8 cellular contexts compared by ENCODE assay signal in the genomic region with DNA sequence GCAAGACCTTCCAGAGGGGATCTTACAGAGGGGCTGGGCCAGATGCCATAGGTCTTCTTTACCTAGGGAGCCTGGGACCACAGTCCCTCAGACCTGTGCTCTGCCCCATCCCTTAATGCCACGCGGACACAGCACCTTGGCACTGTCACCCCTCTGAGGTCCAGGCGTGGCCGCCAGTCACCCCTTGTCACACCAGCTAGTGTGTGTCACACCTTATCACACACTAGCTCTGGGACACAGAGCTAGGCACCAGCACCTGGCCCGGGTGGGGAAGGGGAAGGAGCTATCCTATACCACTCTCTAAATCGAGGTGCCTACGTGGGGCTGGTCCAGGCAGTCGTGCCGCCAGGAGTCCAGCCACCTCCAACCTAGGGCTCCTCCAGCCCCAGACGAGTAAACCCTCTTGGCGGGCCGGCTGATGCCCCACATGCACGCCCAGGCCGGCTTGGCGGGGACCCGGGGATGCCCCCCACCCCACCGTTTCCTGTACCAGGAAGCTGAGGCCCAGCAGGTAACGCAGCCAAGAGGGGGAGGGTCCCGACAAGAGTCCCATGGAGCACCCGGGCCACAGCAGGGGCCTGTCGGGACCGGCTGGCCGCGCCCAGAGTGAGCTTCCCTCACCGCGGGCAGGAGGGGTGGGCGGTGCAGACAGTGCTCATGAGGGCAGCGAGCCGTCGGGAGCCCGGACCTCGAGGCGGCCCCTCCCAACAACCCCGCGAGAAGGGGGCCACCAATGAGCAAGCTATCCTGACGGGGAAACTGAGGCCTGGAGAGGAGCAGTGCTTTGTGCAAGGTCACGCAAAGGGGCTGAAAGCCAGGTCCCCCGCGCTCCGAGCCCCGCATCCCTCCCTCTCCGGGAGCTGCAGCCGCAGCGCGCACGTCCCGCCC. TPM values are rescaled to one million over a fixed set of nuclear protein-coding genes. Genes with fewer than 3 reads are reported as not detected.
DNase-seq lines count a peak whose midpoint lies in the region; ATAC-seq and TF ChIP-seq lines count a peak whose summit lies in the region.

No MANE protein-coding gene starts in this region.

- TF ChIP-seq RAD21 in HCT116 (IDR thresholded peaks at IDR 0.05; ENCODE audit: low read depth), result no peak

- H3K36me3 ChIP-seq in CD8-positive, alpha-beta T cell (ENCODE audit: insufficient read depth, low read length), result no peaks in the 10 kb centered on the region
- no peaks in the 10 kb centered on the region for H3K36me3 ChIP-seq in HCT116 (ENCODE audit: control insufficient read depth in 1 of 2, insufficient read depth in 2 of 2, low read length in 2 of 2)

- POLR2A ChIA-PET in CD8-positive, alpha-beta T cell (lab: Charles Lee), result interaction anchor here (0.9 to 3.1 kb wide), 6 partner anchors 10 to 86 kb away, joined by 3 to 26 read pairs (median 4); partner anchors contain the start of genes TBC1D2 and TRIM14
- POLR2A ChIA-PET in HCT116 (lab: Charles Lee) (no interaction called here), GM10248 (lab: Yijun Ruan, JAX) (no interaction called here)

- peaks cover 4% of the 10 kb centered on the region for H3K36me3 Mint-ChIP-seq in CD8-positive, alpha-beta T cell

- peak overlapping the region; percentile 42 for H3K27ac ChIP-seq in CD8-positive, alpha-beta T cell (ENCODE audit: low read depth, low read length)
- peak overlapping the region; percentile 47; the same call in 1 of the 2 replicates for H3K27ac ChIP-seq in HCT116 (ENCODE audit: low read depth, low read length)

- CTCF ChIA-PET in CD8-positive, alpha-beta T cell (lab: Charles Lee), result interaction anchor here (0.8 to 2.8 kb wide), 6 partner anchors 10 to 268 kb away, joined by 3 to 16 read pairs (median 4); no protein-coding TSS in a partner anchor
- CTCF ChIA-PET in HCT116 (lab: Charles Lee) (no interaction called here), GM10248 (lab: Yijun Ruan, JAX) (interaction anchor here (1.0 to 2.0 kb wide), 6 partner anchors 10 to 134 kb away, joined by 3 to 5 read pairs (median 4); no protein-coding TSS in a partner anchor)

- no peaks in the 10 kb centered on the region for H3K27me3 Mint-ChIP-seq in CD8-positive, alpha-beta T cell (ENCODE audit: low read depth)

- peak overlapping the region; percentile 80 for H3K4me3 ChIP-seq in CD8-positive, alpha-beta T cell (ENCODE audit: low read depth, low read length)
- peak overlapping the region; percentile 62 to 77 for H3K4me3 ChIP-seq in HCT116 (replicated peaks in 1 of 2; ENCODE audit: low read depth in 1 of 2, low read length in 2 of 2)
- peak overlapping the region; percentile 60 to 69 for H3K4me3 ChIP-seq in cardiac fibroblast (replicated peaks in 1 of 2; ENCODE audit: low read depth in 2 of 2, low read length in 2 of 2)

- no peak for TF ChIP-seq POLR2A in HCT116 (IDR thresholded peaks at IDR 0.05; ENCODE audit: borderline replicate concordance, extremely low read depth, insufficient read depth, insufficient read length)

- peak overlapping the region; percentile 73 for H3K9ac ChIP-seq in HCT116 (ENCODE audit: low read length)

- H3K4me1 ChIP-seq in CD8-positive, alpha-beta T cell (ENCODE audit: insufficient read depth, low read length), result peaks cover 32% of the 10 kb centered on the region
- H3K4me1 ChIP-seq in HCT116 (ENCODE audit: control insufficient read depth in 1 of 2, insufficient read depth in 2 of 2, low read length in 2 of 2), result peaks cover 0 to 20% of the 10 kb centered on the region in 2 experiments; a peak in 2 of 4 replicates

- H3K9me3 ChIP-seq in CD8-positive, alpha-beta T cell (ENCODE audit: low read length), result no peaks in the 10 kb centered on the region
- H3K9me3 ChIP-seq in HCT116 (ENCODE audit: control insufficient read depth in 1 of 2, insufficient read depth in 1 of 2, low read depth in 1 of 2, low read length in 2 of 2), result no peaks in the 10 kb centered on the region

- peak overlapping the region; percentile 81 for H3K4me3 Mint-ChIP-seq in CD8-positive, alpha-beta T cell

- no peaks in the 10 kb centered on the region for H3K9me2 ChIP-seq in HCT116 (ENCODE audit: insufficient read depth)

- H3K27ac Mint-ChIP-seq in CD8-positive, alpha-beta T cell, result peak overlapping the region; percentile 62

- H3K4me1 Mint-ChIP-seq in CD8-positive, alpha-beta T cell (ENCODE audit: low read depth), result peaks cover 45% of the 10 kb centered on the region

- intact Hi-C loops in CD8-positive, alpha-beta T cell (cut with DNase I, micrococcal nuclease), result loop anchor here (1.0 to 10.0 kb wide), 6 partner anchors 63 to 603 kb away; partner anchors contain the start of genes TRIM14 (in 2 of the 2), ANKS6 (in 1 of the 2), NANS (in 1 of the 2) and TBC1D2 (in 1 of the 2)
- intact Hi-C loops in HCT116 (cut with micrococcal nuclease), result loop anchor here (2.0 kb wide), 1 partner anchor 73 kb away; the partner anchor contains the start of gene TRIM14

- H3K27me3 ChIP-seq in CD8-positive, alpha-beta T cell (ENCODE audit: insufficient read depth, low read length), result no peaks in the 10 kb centered on the region
- no peaks in the 10 kb centered on the region for H3K27me3 ChIP-seq in HCT116 (ENCODE audit: insufficient read depth, low read length)

- DNase-seq in CD8-positive, alpha-beta T cell, result peak in 5 of 7 experiments; percentile 35 to 71 (median 39)
- DNase-seq in HCT116 (ENCODE audit: low read depth, low spot score) (no peak), cardiac fibroblast (ENCODE audit: low read depth in 2 of 2) (no peak), left lobe of liver (ENCODE audit: low spot score) (peak; percentile 62), GM10248 (ENCODE audit: extremely low spot score) (no peak), medulla oblongata (ENCODE audit: extremely low spot score) (no peak)
- peak; percentile 14 for DNase-seq in stimulated activated CD8-positive, alpha-beta memory T cell treated with anti-CD3 and anti-CD28 coated beads, Interleukin-4, amount 100 ng/mL, for 24 hours (ENCODE audit: low read depth)

- peak; percentile 27 for ATAC-seq in CD8-positive, alpha-beta T cell
- ATAC-seq in HCT116 (peak; percentile 48), SK-N-SH treated with all-trans-retinoic acid at 6 μM for 48 hours (peak; percentile 14; the same call in 1 of the 3 replicates), left lobe of liver (peak; percentile 23)

- TF ChIP-seq CTCF in CD8-positive, alpha-beta T cell (IDR thresholded peaks at IDR 0.05), result no peak
- TF ChIP-seq CTCF in HCT116 (IDR thresholded peaks at IDR 0.05 in 2 of 3, conservative IDR thresholded peaks at IDR 0.05 in 1 of 3; ENCODE audit: borderline replicate concordance in 1 of 3, insufficient read depth in 1 of 3, low read depth in 2 of 3, low read length in 2 of 3) (no peak), cardiac fibroblast (IDR thresholded peaks at IDR 0.05; ENCODE audit: low read depth, low read length) (no peak), GM10248 (IDR thresholded peaks at IDR 0.05; ENCODE audit: control extremely low read depth, extremely low read depth, low read depth, missing control alignments) (no peak)

- H2AFZ ChIP-seq in HCT116 (ENCODE audit: low read depth, low read length, poor library complexity, severe bottlenecking), result no peak overlapping the region

- H3K79me2 ChIP-seq in HCT116 (ENCODE audit: insufficient read depth, low read length), result no peaks in the 10 kb centered on the region

- H3K9me3 Mint-ChIP-seq in CD8-positive, alpha-beta T cell, result no peaks in the 10 kb centered on the region

- RAD21 ChIA-PET in HCT116 (lab: Charles Lee; ENCODE audit: low non-redundant PET in 1 of 2, low total read pairs in 2 of 2, uncharacterized antibody in 2 of 2, unreplicated experiment in 2 of 2), result no interaction called here

- H3K4me2 ChIP-seq in HCT116 (ENCODE audit: low read length), result peak overlapping the region; percentile 98

- no TSS peak for BruUV-seq in HCT116 (replicated peaks; lab: Mats Ljungman, UMichigan)

- no peaks in the 10 kb centered on the region for H4K20me1 ChIP-seq in HCT116 (ENCODE audit: insufficient read depth)

TF ChIP-seq in HCT116, 20 proteins besides CTCF, POLR2A, EP300 and RAD21:
- no peak for TF ChIP-seq CBX3 (IDR thresholded peaks at IDR 0.05; ENCODE audit: low read depth)
- TF ChIP-seq, protein P1, sequence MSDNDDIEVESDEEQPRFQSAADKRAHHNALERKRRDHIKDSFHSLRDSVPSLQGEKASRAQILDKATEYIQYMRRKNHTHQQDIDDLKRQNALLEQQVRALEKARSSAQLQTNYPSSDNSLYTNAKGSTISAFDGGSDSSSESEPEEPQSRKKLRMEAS (IDR thresholded peaks at IDR 0.05), result 0 out of 2 replicates have a peak, but pooled peaks have one; percentile 1

TF ChIP-seq in SK-N-SH treated with all-trans-retinoic acid at 6 μM for 48 hours, 23 proteins besides CTCF, POLR2A, EP300 and RAD21 (continues in another document):
- TF ChIP-seq CSDC2 (CRISPR knock-in tag; IDR thresholded peaks at IDR 0.05) (no peak), SNAI2 (CRISPR knock-in tag; IDR thresholded peaks at IDR 0.05) (no peak), RARB (CRISPR knock-in tag; IDR thresholded peaks at IDR 0.05) (no peak), ISL1 (CRISPR knock-in tag; IDR thresholded peaks at IDR 0.05) (no peak), ZC3H10 (CRISPR knock-in tag; IDR thresholded peaks at IDR 0.05) (no peak), TSHZ2 (CRISPR knock-in tag; IDR thresholded peaks at IDR 0.05) (no peak), ZFP3 (CRISPR knock-in tag; IDR thresholded peaks at IDR 0.05) (no peak), TOX (CRISPR knock-in tag; IDR thresholded peaks at IDR 0.05; ENCODE audit: borderline replicate concordance) (no peak)

RNA-seq across cellular contexts. Expression of gene CORO2A, which starts 0.6 kb away (rescaled TPM):
- total RNA-seq in CD8-positive, alpha-beta T cell, result 1 to 10 TPM; 6.4 to 6.7 TPM
- 5.7 TPM for total RNA-seq in HCT116 (2021; ENCODE audit: unreplicated experiment)
- polyA plus RNA-seq in HCT116 (2012), result 6.3 and 6.9 TPM in 2 replicates
- 3.7 TPM for total RNA-seq in left lobe of liver

Comparison
In these comparisons a context has a peak if more than half of its experiments do, and no peak if none do; other contexts are left out.
1. DNase-seq: peak in CD8-positive, alpha-beta T cell (5 of 7), left lobe of liver (single experiment) and stimulated activated CD8-positive, alpha-beta memory T cell treated with anti-CD3 and anti-CD28 coated beads, Interleukin-4, amount 100 ng/mL, for 24 hours (single experiment); none in HCT116 (single experiment), cardiac fibroblast (0 of 2), GM10248 (single experiment) and medulla oblongata (single experiment).
2. Peak in every context shown above with its lines, with median percentiles within 50 percentile points of each other: ATAC-seq and H3K4me3 ChIP-seq.